Comparison of ENCODE assay signal across 8 cellular contexts in genomic region chr1:55443175-55443933, GRCh38.
DNase-seq lines count a peak whose midpoint lies in the region; ATAC-seq and TF ChIP-seq lines count a peak whose summit lies in the region.

No MANE protein-coding gene starts in this region.

- peak; percentile 72 for DNase-seq in HK-2 (ENCODE audit: unreplicated experiment)
- peak; percentile 73 for DNase-seq in T1000 (lab: John Stamatoyannopoulos, UW)
- DNase-seq in glutamatergic neuron: peak; percentile 26
- no peak for DNase-seq in stimulated activated CD4-positive, alpha-beta T cell treated with anti-CD3 and anti-CD28 coated beads, Interleukin-4, amount 100 ng/mL, for 24 hours
- DNase-seq in T-helper 1 cell: no peak
- no peak for DNase-seq in CD8-positive, alpha-beta memory T cell

- H3K9me3 Mint-ChIP-seq in glutamatergic neuron (ENCODE audit: unreplicated experiment): no peaks in the 10 kb centered on the region
- peaks cover 0 to 3% (median 2%) of the 10 kb centered on the region in 5 donors for H3K9me3 Mint-ChIP-seq in CD8-positive, alpha-beta memory T cell

- H3K27me3 ChIP-seq in skeletal muscle tissue (ENCODE audit: control insufficient read depth in 3 of 3, insufficient read depth in 3 of 3, low read length in 3 of 3): no peaks in the 10 kb centered on the region
- H3K27me3 ChIP-seq in CD8-positive, alpha-beta memory T cell (ENCODE audit: insufficient read depth, low read length, poor library complexity, severe bottlenecking): no peaks in the 10 kb centered on the region

- no peak for TF ChIP-seq CTCF in glutamatergic neuron (IDR thresholded peaks at IDR 0.05; ENCODE audit: partially characterized antibody, unreplicated experiment)

- peaks cover 4 to 11% (median 9%) of the 10 kb centered on the region in 3 donors for H3K4me1 ChIP-seq in skeletal muscle tissue (ENCODE audit: control insufficient read depth in 3 of 3, insufficient read depth in 3 of 3, low read length in 3 of 3)
- no peaks in the 10 kb centered on the region for H3K4me1 ChIP-seq in CD8-positive, alpha-beta memory T cell (ENCODE audit: insufficient read depth, low read length)

- H3K9me3 ChIP-seq in skeletal muscle tissue (ENCODE audit: control insufficient read depth in 3 of 3, low read length in 3 of 3): no peaks in the 10 kb centered on the region
- H3K9me3 ChIP-seq in CD8-positive, alpha-beta memory T cell (ENCODE audit: low read length): no peaks in the 10 kb centered on the region

- no peaks in the 10 kb centered on the region for H3K36me3 Mint-ChIP-seq in glutamatergic neuron (ENCODE audit: unreplicated experiment)
- H3K36me3 Mint-ChIP-seq in CD8-positive, alpha-beta memory T cell: no peaks in the 10 kb centered on the region

- H3K4me1 Mint-ChIP-seq in glutamatergic neuron (ENCODE audit: low read depth, unreplicated experiment): peaks cover 6% of the 10 kb centered on the region
- no peaks in the 10 kb centered on the region for H3K4me1 Mint-ChIP-seq in CD8-positive, alpha-beta memory T cell

- H3K4me3 Mint-ChIP-seq in glutamatergic neuron (ENCODE audit: unreplicated experiment): no peak overlapping the region
- H3K4me3 Mint-ChIP-seq in CD8-positive, alpha-beta memory T cell: no peak overlapping the region

- H3K4me3 ChIP-seq in skeletal muscle tissue (ENCODE audit: low read length in 3 of 3): no peak overlapping the region
- no peak overlapping the region for H3K4me3 ChIP-seq in CD8-positive, alpha-beta memory T cell (ENCODE audit: low read length)

- peak overlapping the region; percentile 22 for H3K27ac ChIP-seq in skeletal muscle tissue (ENCODE audit: low read depth, low read length)
- no peak overlapping the region for H3K27ac ChIP-seq in CD8-positive, alpha-beta memory T cell (ENCODE audit: low read depth, low read length)

- CTCF ChIA-PET in CD8-positive, alpha-beta memory T cell (lab: Charles Lee): no interaction called here

- no peak overlapping the region for H3K9ac ChIP-seq in skeletal muscle tissue (ENCODE audit: low read depth in 1 of 3, low read length in 3 of 3)

- H3K36me3 ChIP-seq in skeletal muscle tissue (ENCODE audit: control insufficient read depth in 3 of 3, insufficient read depth in 3 of 3, low read length in 3 of 3): no peaks in the 10 kb centered on the region
- no peaks in the 10 kb centered on the region for H3K36me3 ChIP-seq in CD8-positive, alpha-beta memory T cell (ENCODE audit: insufficient read depth, low read length)

- peak overlapping the region; percentile 48 for H3K27ac Mint-ChIP-seq in glutamatergic neuron (ENCODE audit: unreplicated experiment)
- no peak overlapping the region for H3K27ac Mint-ChIP-seq in CD8-positive, alpha-beta memory T cell

- ATAC-seq in HG02938 (IDR thresholded peaks at IDR 0.05; ENCODE audit: unreplicated experiment): no peak

- H3K27me3 Mint-ChIP-seq in glutamatergic neuron (ENCODE audit: unreplicated experiment): no peaks in the 10 kb centered on the region
- H3K27me3 Mint-ChIP-seq in CD8-positive, alpha-beta memory T cell: peaks cover 2 to 17% of the 10 kb centered on the region in 2 donors

- POLR2A ChIA-PET in CD8-positive, alpha-beta memory T cell (lab: Charles Lee): no interaction called here

Comparison
In these comparisons a context has a peak if more than half of its experiments do, and no peak if none do; other contexts are left out.
1. DNase-seq: peak in HK-2 (single experiment), T1000 (single experiment) and glutamatergic neuron (single experiment); none in stimulated activated CD4-positive, alpha-beta T cell treated with anti-CD3 and anti-CD28 coated beads, Interleukin-4, amount 100 ng/mL, for 24 hours (single experiment), T-helper 1 cell (0 of 5) and CD8-positive, alpha-beta memory T cell (0 of 5).